In genomic region chr16:31718998-31719397, GRCh38 we compare ENCODE assay signal across 15 cellular contexts.
"Had no signal": no experiment of that assay in that cellular context is flagged by ENCODE, and none has a peak within 500 bp of the region (broad histone marks: within the 10 kb centered on the region; RNA-seq: fewer than 3 reads in every experiment).

No MANE protein-coding gene starts in this region.

- H3K27me3 ChIP-seq: esophagus muscularis mucosa, foreskin keratinocyte, tibial artery, upper lobe of left lung, uterus had no signal

- H3K4me1 ChIP-seq: uterus had no signal

- H3K9me3 ChIP-seq: esophagus muscularis mucosa, tibial artery, uterus had no signal

- H3K4me3 ChIP-seq: esophagus muscularis mucosa, tibial artery, upper lobe of left lung, uterus had no signal

- H3K27ac ChIP-seq: epithelial cell of prostate, esophagus muscularis mucosa, foreskin keratinocyte, upper lobe of left lung, uterus had no signal

- ATAC-seq: effector memory CD8-positive, alpha-beta T cell; foreskin keratinocyte; naive thymus-derived CD8-positive, alpha-beta T cell; stimulated activated naive CD8-positive, alpha-beta T cell treated with anti-CD3 and anti-CD28 coated beads, Interleukin-15, Interleukin-2, amounts not matched to agents 100 U/mL and 50 U/mL, for 24 hours had no signal

- DNase-seq: cerebellar nuclear complex; effector memory CD8-positive, alpha-beta T cell; foreskin keratinocyte; hippocampal formation; mammary epithelial cell; naive thymus-derived CD8-positive, alpha-beta T cell; posterior cingulate gyrus; small intestine; stimulated activated CD4-positive, alpha-beta T cell treated with anti-CD3 and anti-CD28 coated beads, Interleukin-12 subunit alpha, Interleukin-12 subunit beta, amount 100 ng/mL, for 4 hours; stimulated activated naive CD8-positive, alpha-beta T cell treated with anti-CD3 and anti-CD28 coated beads, Interleukin-15, Interleukin-2, amounts not matched to agents 100 U/mL and 50 U/mL, for 24 hours; tibial artery; upper lobe of left lung; uterus had no signal

- H3K36me3 ChIP-seq: uterus had no signal
